ENCODE assay signal across 8 cellular contexts in the genomic region with DNA sequence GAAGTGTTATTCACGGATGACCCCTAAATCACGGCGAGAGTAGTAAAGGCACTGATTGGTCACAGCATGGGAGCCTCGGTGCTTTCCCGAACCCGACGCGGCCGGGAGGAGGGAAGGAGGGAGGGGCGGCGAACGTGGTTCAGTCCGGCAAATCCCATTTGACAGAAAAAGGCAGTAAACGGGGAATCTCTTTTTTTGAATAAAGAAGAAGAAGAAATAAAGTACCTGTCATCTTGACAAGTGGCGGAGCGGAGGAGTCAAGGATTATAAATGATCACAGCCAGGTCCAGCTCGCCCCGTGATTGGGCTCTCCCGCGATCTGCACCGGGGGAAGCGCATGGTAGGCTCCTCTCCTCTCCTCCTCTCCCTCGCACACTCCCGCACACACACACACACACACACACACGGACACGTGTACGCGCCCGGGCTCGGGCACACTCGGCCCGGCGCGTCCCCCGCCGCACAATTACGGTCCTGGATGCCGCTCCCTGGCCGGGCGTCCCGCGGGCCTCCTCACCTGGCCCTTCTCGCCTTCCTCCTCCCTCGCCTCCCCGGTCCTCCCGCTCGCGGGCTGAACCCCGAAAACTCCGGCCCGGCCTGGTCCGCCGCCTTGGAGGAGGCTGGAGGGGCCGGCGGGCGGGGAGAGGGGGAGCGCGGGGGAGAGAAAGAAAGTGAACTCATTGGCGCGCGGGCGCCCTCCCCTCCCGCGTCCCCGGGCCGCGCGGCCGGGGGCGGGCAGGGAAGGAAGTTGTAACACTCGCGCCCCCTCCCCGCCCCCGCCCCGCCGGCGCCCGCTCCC.
A peak's percentile ranks its signal among the peaks of the same experiment; 100 is the strongest.
DNase-seq lines count a peak whose midpoint lies in the region; ATAC-seq and TF ChIP-seq lines count a peak whose summit lies in the region.

No MANE protein-coding gene starts in this region.

- H3K27ac Mint-ChIP-seq in WTC11: peak overlapping the region; percentile 97

- intact Hi-C loops in Right ventricle myocardium superior (cut with DNase I): no loop called here
- intact Hi-C loops in Right ventricle myocardium inferior (cut with DNase I): no loop called here

- no peak for TF ChIP-seq RAD21 in Ishikawa (IDR thresholded peaks at IDR 0.05; ENCODE audit: low read depth)

- peaks cover 61% of the 10 kb centered on the region for H3K4me1 Mint-ChIP-seq in WTC11

- peaks cover 19% of the 10 kb centered on the region for H3K79me2 ChIP-seq in osteoblast (ENCODE audit: insufficient read depth, low read length)

- DNase-seq in Right ventricle myocardium superior (peak; percentile 39), Right ventricle myocardium inferior (ENCODE audit: missing footprints) (no peak), WTC11 (ENCODE audit: low spot score) (peak; percentile 69), foreskin keratinocyte (peak; percentile 82 to 92), osteoblast (ENCODE audit: insufficient read length, low spot score, missing footprints) (peak; percentile 95), NK-92 (lab: John Stamatoyannopoulos, UW; ENCODE audit: unreplicated experiment) (no peak)

- no peak for TF ChIP-seq CTCF in WTC11 (IDR thresholded peaks at IDR 0.05)
- no peak for TF ChIP-seq CTCF in foreskin keratinocyte (conservative IDR thresholded peaks at IDR 0.05)
- no peak for TF ChIP-seq CTCF in osteoblast (IDR thresholded peaks at IDR 0.05; ENCODE audit: extremely low read depth, low read depth, low read length)

- no peaks in the 10 kb centered on the region for H3K36me3 Mint-ChIP-seq in WTC11

- no peak for TF ChIP-seq EP300 in Ishikawa (IDR thresholded peaks at IDR 0.05; ENCODE audit: borderline replicate concordance)

- H3K4me1 ChIP-seq in foreskin keratinocyte (peaks cover 16% of the 10 kb centered on the region), osteoblast (ENCODE audit: insufficient read depth, low read length) (no peaks in the 10 kb centered on the region)

- H3K27me3 Mint-ChIP-seq in WTC11 (ENCODE audit: low read depth): peaks cover 30% of the 10 kb centered on the region

- H3K27ac ChIP-seq in foreskin keratinocyte (peak overlapping the region; percentile 99), osteoblast (ENCODE audit: low read depth, low read length) (peak overlapping the region; percentile 65)

- ATAC-seq in Right ventricle myocardium superior (ENCODE audit: poor library complexity) (peak; percentile 57), Right ventricle myocardium inferior (no peak), WTC11 (peak; percentile 45), foreskin keratinocyte (peak; percentile 76), HG03460 (IDR thresholded peaks at IDR 0.05; ENCODE audit: unreplicated experiment) (no peak)

- H3K27me3 ChIP-seq in foreskin keratinocyte (no peaks in the 10 kb centered on the region), osteoblast (ENCODE audit: insufficient read depth, low read length) (no peaks in the 10 kb centered on the region)

- POLR2A ChIA-PET in WTC11 (lab: Charles Lee): interaction anchor here (0.6 kb wide), 1 partner anchor 208 kb away, joined by 4 read pairs; no protein-coding TSS in a partner anchor

- peak overlapping the region; percentile 87 for H2AFZ ChIP-seq in osteoblast (ENCODE audit: low read length)

- CTCF ChIA-PET in WTC11 (lab: Charles Lee): no interaction called here

- no peaks in the 10 kb centered on the region for H3K9me3 Mint-ChIP-seq in WTC11

- H3K4me2 ChIP-seq in osteoblast (ENCODE audit: insufficient read depth, low read length): peak overlapping the region; percentile 97

- peak overlapping the region; percentile 93 for H3K4me3 Mint-ChIP-seq in WTC11

- peak overlapping the region; percentile 81 for H3K4me3 ChIP-seq in osteoblast (ENCODE audit: insufficient read depth, low read length)

- H4K20me1 ChIP-seq in osteoblast (ENCODE audit: insufficient read depth, low read length): no peaks in the 10 kb centered on the region

- H3K9me3 ChIP-seq in osteoblast (ENCODE audit: low read depth, low read length): no peaks in the 10 kb centered on the region

- H3K36me3 ChIP-seq in osteoblast (ENCODE audit: insufficient read depth, low read length): no peaks in the 10 kb centered on the region

TF ChIP-seq in Ishikawa, 13 proteins besides CTCF, POLR2A, EP300 and RAD21 (continues in another document):
- TF ChIP-seq CEBPB (IDR thresholded peaks at IDR 0.05) (no peak), FOXM1 (IDR thresholded peaks at IDR 0.05; ENCODE audit: borderline replicate concordance, low read depth) (peak; percentile 42; the same call in 1 of the 2 replicates), YY1 (IDR thresholded peaks at IDR 0.05; ENCODE audit: low read depth) (no peak), TAF1 (IDR thresholded peaks at IDR 0.05; ENCODE audit: low read depth) (peak; percentile 77), TEAD4 (IDR thresholded peaks at IDR 0.05) (no peak), CREB1 (IDR thresholded peaks at IDR 0.05; ENCODE audit: low read depth) (no peak), EGR1 (IDR thresholded peaks at IDR 0.05) (peak; percentile 69; the same call in 1 of the 2 replicates), ZBTB7A (IDR thresholded peaks at IDR 0.05; ENCODE audit: low read depth) (0 out of 2 replicates have a peak, but pooled peaks have one; percentile 34), REST (IDR thresholded peaks at IDR 0.05; ENCODE audit: low read depth) (no peak), MAX (IDR thresholded peaks at IDR 0.05) (peak; percentile 91), NFIC (IDR thresholded peaks at IDR 0.05) (no peak)

TF ChIP-seq in WTC11, 78 proteins besides CTCF, POLR2A, EP300 and RAD21 (continues in another document):
- TF ChIP-seq ZNF416 (CRISPR knock-in tag; IDR thresholded peaks at IDR 0.05): no peak
- no peak for TF ChIP-seq ZNF121 (CRISPR knock-in tag; IDR thresholded peaks at IDR 0.05)
- peak; percentile 59; the same call in 1 of the 2 replicates for TF ChIP-seq MAX (CRISPR knock-in tag; IDR thresholded peaks at IDR 0.05)
- TF ChIP-seq SP1 (CRISPR knock-in tag; conservative IDR thresholded peaks at IDR 0.05): no peak
- 0 out of 2 replicates have a peak, but pooled peaks have one; percentile 28 for TF ChIP-seq ETV6 (CRISPR knock-in tag; IDR thresholded peaks at IDR 0.05)
- no peak for TF ChIP-seq CDX4 (CRISPR knock-in tag; IDR thresholded peaks at IDR 0.05; ENCODE audit: borderline replicate concordance)
- no peak for TF ChIP-seq OVOL2 (CRISPR knock-in tag; IDR thresholded peaks at IDR 0.05; ENCODE audit: borderline replicate concordance)
- TF ChIP-seq JAZF1 (CRISPR knock-in tag; IDR thresholded peaks at IDR 0.05): no peak
- no peak for TF ChIP-seq NR3C1 (CRISPR knock-in tag; conservative IDR thresholded peaks at IDR 0.05; ENCODE audit: low read depth)
- TF ChIP-seq NFYB (CRISPR knock-in tag; conservative IDR thresholded peaks at IDR 0.05; ENCODE audit: low read depth): no peak
- TF ChIP-seq ZNF281 (CRISPR knock-in tag; IDR thresholded peaks at IDR 0.05): peak; percentile 21; the same call in 1 of the 2 replicates
- TF ChIP-seq FOXP1 (CRISPR knock-in tag; IDR thresholded peaks at IDR 0.05; ENCODE audit: borderline replicate concordance): no peak
- TF ChIP-seq, protein P1, sequence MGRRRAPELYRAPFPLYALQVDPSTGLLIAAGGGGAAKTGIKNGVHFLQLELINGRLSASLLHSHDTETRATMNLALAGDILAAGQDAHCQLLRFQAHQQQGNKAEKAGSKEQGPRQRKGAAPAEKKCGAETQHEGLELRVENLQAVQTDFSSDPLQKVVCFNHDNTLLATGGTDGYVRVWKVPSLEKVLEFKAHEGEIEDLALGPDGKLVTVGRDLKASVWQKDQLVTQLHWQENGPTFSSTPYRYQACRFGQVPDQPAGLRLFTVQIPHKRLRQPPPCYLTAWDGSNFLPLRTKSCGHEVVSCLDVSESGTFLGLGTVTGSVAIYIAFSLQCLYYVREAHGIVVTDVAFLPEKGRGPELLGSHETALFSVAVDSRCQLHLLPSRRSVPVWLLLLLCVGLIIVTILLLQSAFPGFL (CRISPR knock-in tag; IDR thresholded peaks at IDR 0.05; ENCODE audit: borderline replicate concordance): no peak
- TF ChIP-seq FOXJ3 (CRISPR knock-in tag; IDR thresholded peaks at IDR 0.05; ENCODE audit: borderline replicate concordance): no peak
- TF ChIP-seq TP53 (CRISPR knock-in tag; IDR thresholded peaks at IDR 0.05): no peak

Comparison
In these comparisons a context has a peak if more than half of its experiments do, and no peak if none do; other contexts are left out.
1. ATAC-seq: peak in Right ventricle myocardium superior (single experiment), WTC11 (single experiment) and foreskin keratinocyte (single experiment); none in Right ventricle myocardium inferior (single experiment) and HG03460 (single experiment).
2. DNase-seq: peak in Right ventricle myocardium superior (single experiment), WTC11 (single experiment), foreskin keratinocyte (2 of 2) and osteoblast (single experiment); none in Right ventricle myocardium inferior (single experiment) and NK-92 (single experiment).